Comparison of ENCODE assay signal across 12 cellular contexts in genomic region chr9:22211588-22212360, GRCh38.
DNase-seq lines count a peak whose midpoint lies in the region; ATAC-seq and TF ChIP-seq lines count a peak whose summit lies in the region.
"Had no signal": no experiment of that assay in that cellular context is flagged by ENCODE, and none has a peak within 500 bp of the region (broad histone marks: within the 10 kb centered on the region; RNA-seq: fewer than 3 reads in every experiment).

No MANE protein-coding gene starts in this region.

- H2AFZ ChIP-seq in mammary epithelial cell (ENCODE audit: low read depth, low read length) = no peak overlapping the region

- TF ChIP-seq CTCF in AG09309 (IDR thresholded peaks at IDR 0.05; ENCODE audit: control insufficient read depth, insufficient read depth, low read depth, low read length, missing control alignments) (no peak), mammary epithelial cell (conservative IDR thresholded peaks at IDR 0.05 in 1 of 2, IDR thresholded peaks at IDR 0.05 in 1 of 2; ENCODE audit: extremely low read depth in 1 of 2, insufficient read depth in 1 of 2, low read depth in 1 of 2, low read length in 2 of 2) (no peak), lower lobe of right lung (IDR thresholded peaks at IDR 0.05) (no peak)

- intact Hi-C loops in mammary epithelial cell (cut with micrococcal nuclease) = no loop called here
- intact Hi-C loops in lower lobe of right lung (cut with DNase I) = no loop called here

- ATAC-seq in lower lobe of right lung (peak; percentile 35 to 51), HG03175 (IDR thresholded peaks at IDR 0.05; ENCODE audit: unreplicated experiment) (no peak), HG03469 (IDR thresholded peaks at IDR 0.05; ENCODE audit: unreplicated experiment) (no peak)
- ATAC-seq in stimulated activated effector memory CD8-positive, alpha-beta T cell treated with anti-CD3 and anti-CD28 coated beads, Interleukin-12 subunit alpha, Interleukin-12 subunit beta, amount 100 ng/mL, for 72 hours = no peak
- ATAC-seq: CD8-positive, alpha-beta T cell had no signal

- no peaks in the 10 kb centered on the region for H3K36me3 ChIP-seq in mammary epithelial cell (ENCODE audit: insufficient read depth, low read length)
- no peaks in the 10 kb centered on the region for H3K36me3 ChIP-seq in lower lobe of right lung

- H3K4me2 ChIP-seq in mammary epithelial cell (ENCODE audit: insufficient read depth, low read depth, low read length) = peak overlapping the region; percentile 57

- DNase-seq in AG09309 (ENCODE audit: low read depth) (peak; percentile 83), LoVo (ENCODE audit: low spot score) (peak; percentile 86), mammary epithelial cell (peak; percentile 91), lower lobe of right lung (no peak)
- DNase-seq in activated CD4-positive, alpha-beta T cell treated with anti-CD3 and anti-CD28 coated beads, Interleukin-2, amount 50 U/mL, for 48 hours = no peak
- DNase-seq in stimulated activated effector memory CD8-positive, alpha-beta T cell treated with anti-CD3 and anti-CD28 coated beads, Interleukin-12 subunit alpha, Interleukin-12 subunit beta, amount 100 ng/mL, for 72 hours (ENCODE audit: low spot score in 2 of 2) = no peak
- DNase-seq: activated CD4-positive, alpha-beta T cell treated with anti-CD3 and anti-CD28 coated beads, Interleukin-2, amount 50 U/mL, for 4 hours; CD8-positive, alpha-beta T cell; Karpas-422; posterior cingulate gyrus had no signal

- H3K9me3 ChIP-seq in mammary epithelial cell (replicated peaks; ENCODE audit: insufficient read depth, low read length) = no peaks in the 10 kb centered on the region
- no peaks in the 10 kb centered on the region for H3K9me3 ChIP-seq in lower lobe of right lung

- no peaks in the 10 kb centered on the region for H3K9me3 Mint-ChIP-seq in stimulated activated effector memory CD8-positive, alpha-beta T cell treated with anti-CD3 and anti-CD28 coated beads, Interleukin-12 subunit alpha, Interleukin-12 subunit beta, amount 100 ng/mL, for 72 hours
- H3K9me3 Mint-ChIP-seq: CD8-positive, alpha-beta T cell had no signal

- H3K9ac ChIP-seq in mammary epithelial cell (ENCODE audit: insufficient read depth, low read length) = no peak overlapping the region

- 0% methylated on average over 4 of the region's 4 CpGs for WGBS in mammary epithelial cell (ENCODE audit: low coverage, missing lambda C conversion rate)

- no peak overlapping the region for H3K4me3 Mint-ChIP-seq in stimulated activated effector memory CD8-positive, alpha-beta T cell treated with anti-CD3 and anti-CD28 coated beads, Interleukin-12 subunit alpha, Interleukin-12 subunit beta, amount 100 ng/mL, for 72 hours
- H3K4me3 Mint-ChIP-seq: CD8-positive, alpha-beta T cell had no signal

- no peaks in the 10 kb centered on the region for H3K36me3 Mint-ChIP-seq in stimulated activated effector memory CD8-positive, alpha-beta T cell treated with anti-CD3 and anti-CD28 coated beads, Interleukin-12 subunit alpha, Interleukin-12 subunit beta, amount 100 ng/mL, for 72 hours
- H3K36me3 Mint-ChIP-seq: CD8-positive, alpha-beta T cell had no signal

- BruUV-seq in mammary epithelial cell (replicated peaks; lab: Mats Ljungman, UMichigan) = no TSS peak

- CTCF ChIA-PET in mammary epithelial cell (lab: Charles Lee; ENCODE audit: low non-redundant PET) = no interaction called here

- in situ Hi-C loops in mammary epithelial cell (cut with MboI; ENCODE audit: low sequenced_read_pairs in 2 of 2) = no loop called here

- dilution Hi-C loops in mammary epithelial cell (cut with HindIII; ENCODE audit: low sequenced_read_pairs) = no loop called here

- no peaks in the 10 kb centered on the region for H4K20me1 ChIP-seq in mammary epithelial cell (ENCODE audit: insufficient read depth, low read length)

- H3K4me1 ChIP-seq in mammary epithelial cell (ENCODE audit: insufficient read depth, low read length) = peaks cover 53% of the 10 kb centered on the region
- peaks cover 21% of the 10 kb centered on the region for H3K4me1 ChIP-seq in lower lobe of right lung

- H3K4me1 Mint-ChIP-seq in stimulated activated effector memory CD8-positive, alpha-beta T cell treated with anti-CD3 and anti-CD28 coated beads, Interleukin-12 subunit alpha, Interleukin-12 subunit beta, amount 100 ng/mL, for 72 hours = peaks cover 23% of the 10 kb centered on the region

- H3K27ac ChIP-seq in mammary epithelial cell (ENCODE audit: insufficient read depth, low read depth, low read length) (peak overlapping the region; percentile 61), lower lobe of right lung (no peak overlapping the region)

- no peaks in the 10 kb centered on the region for H3K27me3 ChIP-seq in mammary epithelial cell (ENCODE audit: insufficient read depth, low read length)
- no peaks in the 10 kb centered on the region for H3K27me3 ChIP-seq in lower lobe of right lung (ENCODE audit: low read depth)

- no peak overlapping the region for H3K4me3 ChIP-seq in AG09309 (ENCODE audit: control insufficient read depth, low read depth, low read length)
- no peak overlapping the region for H3K4me3 ChIP-seq in mammary epithelial cell (replicated peaks in 1 of 3; ENCODE audit: insufficient read depth in 1 of 3, low read depth in 2 of 3, low read length in 3 of 3)
- no peak overlapping the region for H3K4me3 ChIP-seq in lower lobe of right lung

- H3K79me2 ChIP-seq in mammary epithelial cell (ENCODE audit: insufficient read depth, low read length) = no peaks in the 10 kb centered on the region

- no peak overlapping the region for H3K27ac Mint-ChIP-seq in stimulated activated effector memory CD8-positive, alpha-beta T cell treated with anti-CD3 and anti-CD28 coated beads, Interleukin-12 subunit alpha, Interleukin-12 subunit beta, amount 100 ng/mL, for 72 hours
- H3K27ac Mint-ChIP-seq: CD8-positive, alpha-beta T cell had no signal

Comparison
In these comparisons a context has a peak if more than half of its experiments do, and no peak if none do; other contexts are left out.
1. DNase-seq: peak in AG09309 (single experiment), LoVo (single experiment) and mammary epithelial cell (single experiment); none in lower lobe of right lung (single experiment), activated CD4-positive, alpha-beta T cell treated with anti-CD3 and anti-CD28 coated beads, Interleukin-2, amount 50 U/mL, for 48 hours (0 of 2) and stimulated activated effector memory CD8-positive, alpha-beta T cell treated with anti-CD3 and anti-CD28 coated beads, Interleukin-12 subunit alpha, Interleukin-12 subunit beta, amount 100 ng/mL, for 72 hours (0 of 2).
2. ATAC-seq: peak in lower lobe of right lung (2 of 2); none in HG03175 (single experiment), HG03469 (single experiment) and stimulated activated effector memory CD8-positive, alpha-beta T cell treated with anti-CD3 and anti-CD28 coated beads, Interleukin-12 subunit alpha, Interleukin-12 subunit beta, amount 100 ng/mL, for 72 hours (single experiment).